Comparison of ENCODE assay signal across 10 cellular contexts in the genomic region with DNA sequence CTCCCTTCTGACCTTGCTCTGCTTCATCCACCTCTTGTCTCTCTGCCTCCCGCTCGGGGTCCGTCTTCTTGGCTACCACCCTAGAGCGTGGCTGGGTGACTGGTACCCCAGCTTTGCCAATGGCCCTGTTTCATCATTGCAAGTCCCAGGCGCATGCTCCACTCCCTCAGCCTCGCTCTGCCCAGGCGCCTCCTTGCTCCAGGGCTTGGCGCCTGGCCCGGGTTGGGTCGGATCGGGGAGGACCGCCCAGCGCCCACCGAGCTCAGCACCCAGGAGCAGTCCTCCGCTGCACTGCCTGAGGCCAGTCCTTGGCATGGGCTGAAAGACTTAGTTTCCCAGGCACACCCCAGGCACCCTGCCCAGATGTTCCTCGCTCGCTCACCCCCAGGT. TPM values are rescaled to one million over a fixed set of nuclear protein-coding genes. Genes with fewer than 3 reads are reported as not detected.
DNase-seq lines count a peak whose midpoint lies in the region; TF ChIP-seq lines count a peak whose summit lies in the region.
"Had no signal": no experiment of that assay in that cellular context is flagged by ENCODE, and none has a peak within 500 bp of the region (broad histone marks: within the 10 kb centered on the region; RNA-seq: fewer than 3 reads in every experiment).

No MANE protein-coding gene starts in this region.

- TF ChIP-seq CTCF in osteocyte (IDR thresholded peaks at IDR 0.05) (no peak), prostate gland (IDR thresholded peaks at IDR 0.05) (no peak)

- no peak overlapping the region for H3K9ac ChIP-seq in SK-N-MC (ENCODE audit: insufficient read length)
- H3K9ac ChIP-seq: KMS-11 had no signal

- DNase-seq in AG20443 (ENCODE audit: low spot score) (peak; percentile 55), SK-N-MC (ENCODE audit: low read depth, low spot score) (no peak), fibroblast of the conjunctiva (ENCODE audit: low read depth) (peak; percentile 57), osteocyte (ENCODE audit: extremely low spot score, unreplicated experiment) (no peak), prostate gland (ENCODE audit: low spot score) (no peak), COR-L47 (lab: John Stamatoyannopoulos, UW) (no peak), DMS53 (lab: John Stamatoyannopoulos, UW) (no peak)
- DNase-seq in stimulated activated CD4-positive, alpha-beta T cell treated with anti-CD3 and anti-CD28 coated beads, Interleukin-4, amount 100 ng/mL, for 4 hours, result no peak

- no peaks in the 10 kb centered on the region for H3K27me3 Mint-ChIP-seq in osteocyte (ENCODE audit: unreplicated experiment)

- H3K36me3 Mint-ChIP-seq in osteocyte (ENCODE audit: unreplicated experiment), result peaks cover 2% of the 10 kb centered on the region

- 10% methylated on average over 15 of the region's 17 CpGs for WGBS in prostate gland

- TF ChIP-seq POLR2A in prostate gland (IDR thresholded peaks at IDR 0.05), result no peak

- intact Hi-C loops in prostate gland (cut with DNase I), result no loop called here

- peak overlapping the region; percentile 95 for H3K27ac Mint-ChIP-seq in osteocyte (ENCODE audit: unreplicated experiment)

- H3K9me3 ChIP-seq in SK-N-MC (ENCODE audit: low read depth, low read length), result no peaks in the 10 kb centered on the region
- no peaks in the 10 kb centered on the region for H3K9me3 ChIP-seq in prostate gland
- H3K9me3 ChIP-seq: adrenal gland had no signal

- no peak overlapping the region for H3K4me3 ChIP-seq in SK-N-MC
- no peak overlapping the region for H3K4me3 ChIP-seq in prostate gland

- H3K36me3 ChIP-seq in SK-N-MC (ENCODE audit: insufficient read depth, low read length) (no peaks in the 10 kb centered on the region), prostate gland (no peaks in the 10 kb centered on the region)
- H3K36me3 ChIP-seq: adrenal gland had no signal

- no peaks in the 10 kb centered on the region for H3K27me3 ChIP-seq in prostate gland (replicated peaks; ENCODE audit: insufficient read depth)

- peaks cover 55% of the 10 kb centered on the region for H3K4me1 Mint-ChIP-seq in osteocyte (ENCODE audit: unreplicated experiment)

- peak overlapping the region; percentile 97 for H3K4me3 Mint-ChIP-seq in osteocyte (ENCODE audit: unreplicated experiment)

- H3K4me1 ChIP-seq in prostate gland (replicated peaks), result no peaks in the 10 kb centered on the region
- H3K4me1 ChIP-seq: adrenal gland had no signal

- no peaks in the 10 kb centered on the region for H3K9me3 Mint-ChIP-seq in osteocyte (ENCODE audit: unreplicated experiment)

- H3K27ac ChIP-seq in SK-N-MC (0 out of 2 replicates have a peak overlapping the region, but pooled peaks have one; percentile 5), prostate gland (no peak overlapping the region)
- H3K27ac ChIP-seq: KMS-11 had no signal

RNA-seq across cellular contexts. Expression of gene BGN, which starts 0.6 kb away (rescaled TPM):
- total RNA-seq in osteocyte, result 1,581 and 1,633 TPM in 2 replicates
- 100 to 1,000 TPM in 1 of 2 donors, 10 to 100 TPM in 1; 16.9 to 174 TPM for total RNA-seq in prostate gland

RNA-seq across cellular contexts. Expression of gene ATP2B3, which starts 22.1 kb away (rescaled TPM):
- total RNA-seq in osteocyte (0.21 and 0.39 TPM in 2 replicates), prostate gland (under 1 TPM in 1 of 2 donors, not detected in 1; 0.85 TPM)

RNA-seq across cellular contexts. Expression of gene HAUS7, which starts 25.0 kb away (rescaled TPM):
- 55.7 and 60.3 TPM in 2 replicates for total RNA-seq in osteocyte
- 10 to 100 TPM; 18.1 to 35.7 TPM for total RNA-seq in prostate gland

RNA-seq across cellular contexts. Expression of gene TREX2, which starts 49.5 kb away (rescaled TPM):
- total RNA-seq in osteocyte (2.5 TPM in 2 replicates), prostate gland (1 to 10 TPM; 5.8 to 6.3 TPM)

Comparison
In these comparisons a context has a peak if more than half of its experiments do, and no peak if none do; other contexts are left out.
1. DNase-seq: peak in AG20443 (single experiment) and fibroblast of the conjunctiva (single experiment); none in SK-N-MC (single experiment), osteocyte (single experiment), prostate gland (single experiment), stimulated activated CD4-positive, alpha-beta T cell treated with anti-CD3 and anti-CD28 coated beads, Interleukin-4, amount 100 ng/mL, for 4 hours (0 of 2), COR-L47 (single experiment) and DMS53 (single experiment).